In genomic region chr6:148578489-148578814, GRCh38 we compare ENCODE assay signal across 11 cellular contexts.
DNase-seq lines count a peak whose midpoint lies in the region; ATAC-seq and TF ChIP-seq lines count a peak whose summit lies in the region.
"Had no signal": no experiment of that assay in that cellular context is flagged by ENCODE, and none has a peak within 500 bp of the region (broad histone marks: within the 10 kb centered on the region; RNA-seq: fewer than 3 reads in every experiment).

No MANE protein-coding gene starts in this region.

- H3K27me3 ChIP-seq in ACC112 (ENCODE audit: insufficient read depth, low read length) = no peaks in the 10 kb centered on the region
- H3K27me3 ChIP-seq in body of pancreas = no peaks in the 10 kb centered on the region

- H3K79me2 ChIP-seq in ACC112 (ENCODE audit: control insufficient read depth, insufficient read depth, low read length, unreplicated experiment) = no peaks in the 10 kb centered on the region

- H3K4me1 ChIP-seq in ACC112 (ENCODE audit: control insufficient read depth, insufficient read depth, low read length, unreplicated experiment) (no peaks in the 10 kb centered on the region), body of pancreas (no peaks in the 10 kb centered on the region)

- no peaks in the 10 kb centered on the region for H3K9me3 ChIP-seq in body of pancreas

- ATAC-seq in GM19395 (IDR thresholded peaks at IDR 0.05; ENCODE audit: unreplicated experiment) (peak; percentile 37), HG02938 (IDR thresholded peaks at IDR 0.05; ENCODE audit: unreplicated experiment) (peak; percentile 19), body of pancreas (no peak)
- ATAC-seq in activated T-helper 17 cell treated with anti-CD3 and anti-CD28 coated beads, Interleukin-2, amount 50 U/mL, for 72 hours (replicated peaks) = peak; percentile 15

- no peak for TF ChIP-seq CTCF in body of pancreas (IDR thresholded peaks at IDR 0.05)

- H3K9me3 Mint-ChIP-seq in activated T-helper 17 cell treated with anti-CD3 and anti-CD28 coated beads, Interleukin-2, amount 50 U/mL, for 72 hours = no peaks in the 10 kb centered on the region
- H3K9me3 Mint-ChIP-seq: central memory CD8-positive, alpha-beta T cell had no signal

- H3K36me3 ChIP-seq in ACC112 (ENCODE audit: insufficient read depth, low read length) (no peaks in the 10 kb centered on the region), body of pancreas (replicated peaks in 1 of 2; ENCODE audit: insufficient read depth in 1 of 2, low read depth in 2 of 2) (no peaks in the 10 kb centered on the region)

- H3K36me3 Mint-ChIP-seq in activated T-helper 17 cell treated with anti-CD3 and anti-CD28 coated beads, Interleukin-2, amount 50 U/mL, for 72 hours (ENCODE audit: low read depth) = no peaks in the 10 kb centered on the region

- H2AFZ ChIP-seq in ACC112 (ENCODE audit: low read length, unreplicated experiment) = peak overlapping the region; percentile 20

- H3K4me1 Mint-ChIP-seq in activated T-helper 17 cell treated with anti-CD3 and anti-CD28 coated beads, Interleukin-2, amount 50 U/mL, for 72 hours = peaks cover 7% of the 10 kb centered on the region
- H3K4me1 Mint-ChIP-seq: central memory CD8-positive, alpha-beta T cell had no signal

- H3K27me3 Mint-ChIP-seq in activated T-helper 17 cell treated with anti-CD3 and anti-CD28 coated beads, Interleukin-2, amount 50 U/mL, for 72 hours = peaks cover 17% of the 10 kb centered on the region

- H3K27ac ChIP-seq in ACC112 (ENCODE audit: low read depth, low read length) (no peak overlapping the region), body of pancreas (no peak overlapping the region)

- H3K27ac Mint-ChIP-seq in activated T-helper 17 cell treated with anti-CD3 and anti-CD28 coated beads, Interleukin-2, amount 50 U/mL, for 72 hours = no peak overlapping the region
- H3K27ac Mint-ChIP-seq: nephron had no signal

- DNase-seq in NCI-H1694 (lab: John Stamatoyannopoulos, UW) = no peak
- no peak for DNase-seq in body of pancreas
- no peak for DNase-seq in RKO (ENCODE audit: low spot score)
- DNase-seq in NCI-H226 = no peak
- DNase-seq: NCI-H1436 had no signal

- H3K4me3 ChIP-seq in ACC112 (ENCODE audit: low read depth, low read length) = no peak overlapping the region
- no peak overlapping the region for H3K4me3 ChIP-seq in body of pancreas

- TF ChIP-seq POLR2A in body of pancreas (IDR thresholded peaks at IDR 0.05) = no peak

- 61 to 62% methylated on average over 5 of the region's 5 CpGs for WGBS in body of pancreas, 2 donors

- intact Hi-C loops in body of pancreas (cut with DNase I) = loop anchor here (5.0 kb wide), 1 partner anchor 369 kb away; no protein-coding TSS in a partner anchor

- no peak overlapping the region for H3K4me3 Mint-ChIP-seq in activated T-helper 17 cell treated with anti-CD3 and anti-CD28 coated beads, Interleukin-2, amount 50 U/mL, for 72 hours
- H3K4me3 Mint-ChIP-seq: central memory CD8-positive, alpha-beta T cell; nephron had no signal
